ENCODE assay signal across 8 cellular contexts in the genomic region with DNA sequence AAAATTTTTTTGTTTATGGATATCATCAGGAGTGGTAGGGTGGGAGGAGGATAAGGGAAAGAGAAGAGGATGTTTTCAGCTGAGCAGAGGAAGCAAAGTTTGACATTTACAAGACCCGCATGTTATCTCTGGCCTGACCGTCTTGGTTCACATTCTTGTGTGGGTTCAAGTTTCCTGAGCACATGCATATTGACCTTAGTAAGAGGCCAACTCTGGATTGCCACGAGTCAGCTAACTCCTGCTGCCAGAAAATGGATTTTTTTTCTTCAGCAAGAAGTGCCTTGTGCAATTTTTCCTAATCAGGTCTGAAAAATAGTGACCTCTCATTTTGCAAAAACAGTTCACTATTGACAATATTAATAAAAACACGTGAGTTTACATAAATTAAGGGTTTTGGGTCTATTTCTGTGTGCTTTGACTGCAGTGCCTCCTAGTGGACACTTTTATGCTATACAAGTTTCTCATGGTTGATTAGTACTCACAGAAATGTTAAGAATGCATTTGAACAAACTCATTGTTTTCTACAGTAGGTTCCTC. TPM values are rescaled to one million over a fixed set of nuclear protein-coding genes. Genes with fewer than 3 reads are reported as not detected.
A peak's percentile ranks its signal among the peaks of the same experiment; 100 is the strongest.
DNase-seq lines count a peak whose midpoint lies in the region; ATAC-seq and TF ChIP-seq lines count a peak whose summit lies in the region.

No MANE protein-coding gene starts in this region.

- no peaks in the 10 kb centered on the region for H3K79me2 ChIP-seq in osteoblast (ENCODE audit: insufficient read depth, low read length)

- TF ChIP-seq CTCF in fibroblast of pulmonary artery (IDR thresholded peaks at IDR 0.05; ENCODE audit: low read length, missing control alignments) (peak; percentile 86), osteoblast (IDR thresholded peaks at IDR 0.05; ENCODE audit: extremely low read depth, low read depth, low read length) (peak; percentile 92)

- peak overlapping the region; percentile 51 for H3K4me2 ChIP-seq in osteoblast (ENCODE audit: insufficient read depth, low read length)

- H3K9me3 ChIP-seq in SK-N-MC (ENCODE audit: low read depth, low read length) (no peaks in the 10 kb centered on the region), osteoblast (ENCODE audit: low read depth, low read length) (no peaks in the 10 kb centered on the region)

- no peaks in the 10 kb centered on the region for H4K20me1 ChIP-seq in osteoblast (ENCODE audit: insufficient read depth, low read length)

- H3K9ac ChIP-seq in SK-N-MC (ENCODE audit: insufficient read length): peak overlapping the region; percentile 69

- H2AFZ ChIP-seq in osteoblast (ENCODE audit: low read length): no peak overlapping the region

- H3K4me3 ChIP-seq in SK-N-MC: peak overlapping the region; percentile 62
- no peak overlapping the region for H3K4me3 ChIP-seq in fibroblast of pulmonary artery (replicated peaks; ENCODE audit: low read depth, low read length)
- peak overlapping the region; percentile 19 for H3K4me3 ChIP-seq in osteoblast (ENCODE audit: insufficient read depth, low read length)

- no peaks in the 10 kb centered on the region for H3K27me3 ChIP-seq in osteoblast (ENCODE audit: insufficient read depth, low read length)

- peak overlapping the region; percentile 98 for H3K27ac ChIP-seq in SK-N-MC
- peak overlapping the region; percentile 65 for H3K27ac ChIP-seq in osteoblast (ENCODE audit: low read depth, low read length)

- peaks cover 55% of the 10 kb centered on the region for H3K4me1 ChIP-seq in osteoblast (ENCODE audit: insufficient read depth, low read length)

- no peak for ATAC-seq in GM18517 (IDR thresholded peaks at IDR 0.05; ENCODE audit: unreplicated experiment)

- H3K36me3 ChIP-seq in SK-N-MC (ENCODE audit: insufficient read depth, low read length) (peaks cover 4% of the 10 kb centered on the region; the same call in 1 of the 2 replicates), osteoblast (ENCODE audit: insufficient read depth, low read length) (no peaks in the 10 kb centered on the region)

- peak; percentile 8 for DNase-seq in activated CD4-positive, alpha-beta T cell treated with anti-CD3 and anti-CD28 coated beads for 48 hours
- DNase-seq in activated CD4-positive, alpha-beta T cell treated with anti-CD3 and anti-CD28 coated beads, Interleukin-2, amount 50 U/mL, for 48 hours: no peak
- DNase-seq in LoVo (ENCODE audit: low spot score) (peak; percentile 67), SK-N-MC (ENCODE audit: low read depth, low spot score) (peak; percentile 89), fibroblast of pulmonary artery (ENCODE audit: low read depth) (peak; percentile 92), osteoblast (ENCODE audit: insufficient read length, low spot score, missing footprints) (no peak), GOT3 (lab: John Stamatoyannopoulos, UW) (no peak)

RNA-seq across cellular contexts. Expression of a gene that starts 27.1 kb away (rescaled TPM):
- 242 and 272 TPM in 2 replicates for total RNA-seq in osteoblast

Comparison
In these comparisons a context has a peak if more than half of its experiments do, and no peak if none do; other contexts are left out.
1. DNase-seq: peak in activated CD4-positive, alpha-beta T cell treated with anti-CD3 and anti-CD28 coated beads for 48 hours (single experiment), LoVo (single experiment), SK-N-MC (single experiment) and fibroblast of pulmonary artery (single experiment); none in activated CD4-positive, alpha-beta T cell treated with anti-CD3 and anti-CD28 coated beads, Interleukin-2, amount 50 U/mL, for 48 hours (0 of 2), osteoblast (single experiment) and GOT3 (single experiment).